Comparison of ENCODE assay signal across 8 cellular contexts in the genomic region with DNA sequence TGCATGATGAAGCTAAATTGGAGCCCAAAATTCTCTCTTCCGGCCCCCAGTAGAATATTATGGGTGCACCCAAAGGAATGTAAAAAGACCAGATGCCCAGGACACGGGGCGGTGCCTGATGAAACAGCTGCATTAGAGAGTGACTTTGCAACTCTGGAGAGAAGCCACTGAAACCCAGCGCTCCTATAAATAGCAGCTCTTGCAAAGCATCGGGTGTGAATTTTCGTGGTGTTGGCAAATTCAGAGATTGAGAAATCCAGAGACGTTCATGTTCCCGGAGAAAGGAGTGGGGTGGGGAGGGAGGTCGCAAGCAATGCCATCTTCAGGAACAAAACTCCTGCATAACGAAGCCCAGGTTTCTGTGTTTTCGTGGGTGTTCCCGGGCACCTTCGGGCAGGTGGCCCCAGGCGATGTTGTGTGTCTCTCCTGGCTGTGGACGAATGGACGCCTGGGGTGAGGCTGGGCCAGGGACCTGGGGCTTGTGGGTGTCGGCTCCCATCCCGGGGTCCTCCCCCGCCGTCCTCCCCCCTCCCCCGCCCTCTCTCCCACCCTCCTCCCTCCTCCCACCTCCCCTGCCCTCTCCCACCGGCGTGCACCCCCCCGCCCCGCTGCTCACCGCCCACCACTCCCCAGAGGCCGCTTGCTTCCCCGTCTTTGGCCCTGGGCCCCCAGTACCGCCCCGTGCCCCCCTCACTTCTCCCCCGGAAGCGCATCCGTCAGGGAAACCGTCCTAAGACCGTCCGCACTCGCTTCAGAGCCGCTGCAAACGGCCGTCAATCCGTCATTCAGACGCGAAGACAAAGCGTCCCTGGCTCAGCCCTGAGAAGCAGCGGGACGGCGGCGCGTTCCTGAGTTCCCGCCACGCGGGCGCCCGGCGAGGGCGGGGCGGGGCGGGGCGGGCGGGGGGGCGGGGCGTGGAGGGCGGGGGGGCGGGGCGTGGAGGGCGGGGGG. TPM values are rescaled to one million over a fixed set of nuclear protein-coding genes. Genes with fewer than 3 reads are reported as not detected.
DNase-seq lines count a peak whose midpoint lies in the region; ATAC-seq, FAIRE-seq and TF ChIP-seq lines count a peak whose summit lies in the region.

No MANE protein-coding gene starts in this region.

- peaks cover 7% of the 10 kb centered on the region for H3K9me3 Mint-ChIP-seq in activated naive CD8-positive, alpha-beta T cell treated with anti-CD3 and anti-CD28 coated beads, Interleukin-2, amount 10 ng/mL, durations not matched to agents 7 days and 5 days

- CTCF ChIA-PET in AG04450 (lab: Charles Lee), result interaction anchor here (0.8 kb wide), 1 partner anchor 180 kb away, joined by 3 read pairs; no protein-coding TSS in a partner anchor

- H3K4me3 ChIP-seq in AG04450 (ENCODE audit: low read depth, low read length), result peak overlapping the region; percentile 61
- H3K4me3 ChIP-seq in heart left ventricle, result peak overlapping the region; percentile 24 to 59 (median 52)
- peak overlapping the region; percentile 7 to 41 for H3K4me3 ChIP-seq in aorta (ENCODE audit: low read length in 2 of 2)

- FAIRE-seq in H54 (lab: Jason Lieb, UNC) (no peak), D721Med (lab: Jason Lieb, UNC) (no peak)

- H3K27me3 Mint-ChIP-seq in activated naive CD8-positive, alpha-beta T cell treated with anti-CD3 and anti-CD28 coated beads, Interleukin-2, amount 10 ng/mL, durations not matched to agents 7 days and 5 days, result peaks cover 10% of the 10 kb centered on the region

- no peaks in the 10 kb centered on the region for H3K36me3 Mint-ChIP-seq in activated naive CD8-positive, alpha-beta T cell treated with anti-CD3 and anti-CD28 coated beads, Interleukin-2, amount 10 ng/mL, durations not matched to agents 7 days and 5 days

- H3K9me3 ChIP-seq in AG04450 (ENCODE audit: control insufficient read depth, insufficient read depth, low read length) (peaks cover 11% of the 10 kb centered on the region; the same call in 1 of the 2 replicates), heart left ventricle (no peaks in the 10 kb centered on the region), aorta (ENCODE audit: control insufficient read depth, low read length) (no peaks in the 10 kb centered on the region)

- WGBS in heart left ventricle, 4 donors, result 3 to 5% (median 3%) methylated on average over 21 to 58 of the region's 66 CpGs
- WGBS in aorta, 2 donors, result 0 to 1% methylated on average over 41 to 62 of the region's 66 CpGs

- H3K4me3 Mint-ChIP-seq in activated naive CD8-positive, alpha-beta T cell treated with anti-CD3 and anti-CD28 coated beads, Interleukin-2, amount 10 ng/mL, durations not matched to agents 7 days and 5 days, result peak overlapping the region; percentile 84

- no peak for TF ChIP-seq CTCF in AG04450 (IDR thresholded peaks at IDR 0.05; ENCODE audit: low read depth, low read length)
- TF ChIP-seq CTCF in heart left ventricle (IDR thresholded peaks at IDR 0.05), result no peak
- no peak for TF ChIP-seq CTCF in D721Med (IDR thresholded peaks at IDR 0.05; ENCODE audit: insufficient read depth, missing control alignments)

- H3K4me1 ChIP-seq in heart left ventricle, result peaks cover 4 to 25% (median 12%) of the 10 kb centered on the region in 12 donors
- H3K4me1 ChIP-seq in aorta (ENCODE audit: control insufficient read depth in 1 of 2, insufficient read depth in 2 of 2, low read length in 2 of 2), result no peaks in the 10 kb centered on the region

- ATAC-seq in activated naive CD8-positive, alpha-beta T cell treated with anti-CD3 and anti-CD28 coated beads, Interleukin-2, amount 10 ng/mL, durations not matched to agents 7 days and 5 days (ENCODE audit: low read depth), result peak; percentile 82
- ATAC-seq in heart left ventricle, result peak; percentile 65 to 78 (median 75)
- ATAC-seq in aorta (ENCODE audit: low FRiP score), result peak; percentile 76

- TF ChIP-seq POLR2A in H54 (IDR thresholded peaks at IDR 0.05; ENCODE audit: low read depth, low read length) (0 out of 2 replicates have a peak, but pooled peaks have one; percentile 32), heart left ventricle (IDR thresholded peaks at IDR 0.05) (no peak)

- intact Hi-C loops in heart left ventricle (cut with DNase I) (loop anchor here in 3 of 10 donors (2.0 to 5.0 kb wide), 3 partner anchors 25 to 181 kb away; partner anchors contain the start of gene BRSK2 (in 1 of the 3)), aorta (cut with DNase I) (loop anchor here (5.0 to 10.0 kb wide), 4 partner anchors 34 to 409 kb away; partner anchors contain the start of gene AP2A2 (in 1 of the 2))

- H3K27ac ChIP-seq in AG04450 (ENCODE audit: low read depth, low read length), result no peak overlapping the region
- peak overlapping the region in 10 of 12 donors; percentile 18 to 80 (median 48) for H3K27ac ChIP-seq in heart left ventricle
- H3K27ac ChIP-seq in aorta (ENCODE audit: low read depth in 1 of 2, low read length in 2 of 2), result peak overlapping the region in 1 of 2 donors; percentile 18

- POLR2A ChIA-PET in AG04450 (lab: Yijun Ruan, JAX), result interaction anchor here (1.0 kb wide), 2 partner anchors 9 to 238 kb away, joined by 3 to 7 read pairs; no protein-coding TSS in a partner anchor
- POLR2A ChIA-PET in activated naive CD8-positive, alpha-beta T cell treated with anti-CD3 and anti-CD28 coated beads, Interleukin-2, amount 10 ng/mL, durations not matched to agents 7 days and 5 days (lab: Charles Lee), result interaction anchor here (0.8 to 1.8 kb wide), 4 partner anchors 25 to 73 kb away, joined by 3 to 15 read pairs (median 6); partner anchors contain the start of gene TOLLIP

- peak overlapping the region; percentile 85 for H3K27ac Mint-ChIP-seq in activated naive CD8-positive, alpha-beta T cell treated with anti-CD3 and anti-CD28 coated beads, Interleukin-2, amount 10 ng/mL, durations not matched to agents 7 days and 5 days

- DNase-seq in AG04450 (ENCODE audit: low read depth, low spot score) (peak; percentile 36), H54 (ENCODE audit: insufficient read length, low spot score) (peak; percentile 33), SIG-M5 (lab: John Stamatoyannopoulos, UW) (peak; percentile 92), heart left ventricle (peak; percentile 53 to 80 (median 68)), pons (ENCODE audit: low spot score) (peak; percentile 56), aorta (peak; percentile 81 to 88), D721Med (ENCODE audit: insufficient read length, low spot score) (no peak)
- peak; percentile 72 for DNase-seq in activated naive CD8-positive, alpha-beta T cell treated with anti-CD3 and anti-CD28 coated beads, Interleukin-2, amount 10 ng/mL, durations not matched to agents 7 days and 5 days

- H3K36me3 ChIP-seq in heart left ventricle, result no peaks in the 10 kb centered on the region
- H3K36me3 ChIP-seq in aorta (ENCODE audit: control insufficient read depth in 1 of 2, insufficient read depth in 2 of 2, low read length in 1 of 2), result no peaks in the 10 kb centered on the region

- H3K4me1 Mint-ChIP-seq in activated naive CD8-positive, alpha-beta T cell treated with anti-CD3 and anti-CD28 coated beads, Interleukin-2, amount 10 ng/mL, durations not matched to agents 7 days and 5 days, result peaks cover 4% of the 10 kb centered on the region

- H3K27me3 ChIP-seq in AG04450 (ENCODE audit: control insufficient read depth, insufficient read depth, low read length) (peaks cover 6% of the 10 kb centered on the region), heart left ventricle (no peaks in the 10 kb centered on the region), aorta (ENCODE audit: control insufficient read depth in 1 of 2, insufficient read depth in 2 of 2, low read length in 1 of 2) (no peaks in the 10 kb centered on the region)

RNA-seq across cellular contexts. Expression of gene TOLLIP, which starts 26.7 kb away (rescaled TPM):
- polyA plus RNA-seq in AG04450 (2011; rRNA removed), result 24.3 and 27.2 TPM in 2 replicates
- 29.0 and 34.9 TPM in 2 replicates for polyA minus RNA-seq in AG04450 (2011; rRNA and poly(A)+ RNA removed)
- 10 to 100 TPM; 36.7 to 37.5 TPM for total RNA-seq in activated naive CD8-positive, alpha-beta T cell treated with anti-CD3 and anti-CD28 coated beads, Interleukin-2, amount 10 ng/mL, durations not matched to agents 7 days and 5 days
- total RNA-seq in heart left ventricle, result 10 to 100 TPM; 36.9 to 57.2 (median 44.9) TPM
- polyA plus RNA-seq in heart left ventricle, result 10 to 100 TPM; 27.4 to 49.6 TPM
- total RNA-seq in aorta, result 10 to 100 TPM; 49.1 to 52.1 TPM
- polyA plus RNA-seq in aorta, result 10 to 100 TPM; 20.0 to 20.7 TPM

RNA-seq across cellular contexts. Expression of gene BRSK2, which starts 53.6 kb away (rescaled TPM):
- polyA plus RNA-seq in AG04450 (2011; rRNA removed), result 0.11 and 0.12 TPM in 2 replicates
- polyA minus RNA-seq in AG04450 (2011; rRNA and poly(A)+ RNA removed), result not detected in 2 replicates
- total RNA-seq in activated naive CD8-positive, alpha-beta T cell treated with anti-CD3 and anti-CD28 coated beads, Interleukin-2, amount 10 ng/mL, durations not matched to agents 7 days and 5 days, result under 1 TPM; 0.36 to 0.37 TPM
- total RNA-seq in heart left ventricle, result under 1 TPM in 8 of 9 donors, not detected in 1; 0.16 to 0.85 (median 0.61) TPM
- 1 to 10 TPM in 1 of 2 donors, under 1 TPM in 1; 0.26 to 1.3 TPM for polyA plus RNA-seq in heart left ventricle
- 1 to 10 TPM in 1 of 2 donors, under 1 TPM in 1; 0.55 to 1.0 TPM for total RNA-seq in aorta
- under 1 TPM; 0.61 to 0.63 TPM for polyA plus RNA-seq in aorta
